In the genomic region with DNA sequence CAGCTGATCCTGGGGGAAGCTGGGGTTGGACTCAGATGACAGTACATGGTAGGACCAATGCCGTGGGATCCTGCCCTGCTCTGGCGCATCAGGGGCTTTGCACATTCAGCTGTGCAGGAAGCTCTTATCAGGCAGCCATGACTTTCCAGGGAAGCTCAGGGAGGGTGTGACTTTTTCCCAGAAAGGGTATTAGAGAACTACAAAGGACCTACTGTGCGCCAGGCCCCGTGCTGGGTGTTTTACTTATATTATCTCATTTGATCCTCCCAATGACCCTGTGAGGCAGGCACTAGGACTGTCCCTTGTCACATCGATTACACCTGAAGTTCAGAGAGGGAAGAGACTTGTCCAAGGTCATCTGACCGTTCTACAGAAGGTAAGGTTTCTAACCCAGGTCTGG, we compare ENCODE assay signal across 21 cellular contexts.
"Had no signal": no experiment of that assay in that cellular context is flagged by ENCODE, and none has a peak within 500 bp of the region (broad histone marks: within the 10 kb centered on the region; RNA-seq: fewer than 3 reads in every experiment).

No MANE protein-coding gene starts in this region.

- H3K27me3 ChIP-seq: gastrocnemius medialis, heart left ventricle, hepatocyte, left lung, right lobe of liver, thyroid gland had no signal

- H3K27ac Mint-ChIP-seq: natural killer cell, progenitor cell of endocrine pancreas, type B pancreatic cell had no signal

- H3K36me3 ChIP-seq: gastrocnemius medialis, heart left ventricle, left lung, lower lobe of right lung, right lobe of liver, thyroid gland had no signal

- H3K9me3 Mint-ChIP-seq: effector memory CD8-positive, alpha-beta T cell; natural killer cell; stimulated activated naive CD8-positive, alpha-beta T cell treated with anti-CD3 and anti-CD28 coated beads, Interleukin-15, amount 100 ng/mL, for 72 hours; type B pancreatic cell had no signal

- H3K36me3 Mint-ChIP-seq: natural killer cell had no signal

- H3K9me3 ChIP-seq: gastrocnemius medialis, heart left ventricle, left lung, lower lobe of right lung, right lobe of liver, thyroid gland had no signal

- DNase-seq: cerebellar nuclear complex; cortex of kidney; effector memory CD8-positive, alpha-beta T cell; foreskin fibroblast; gastrocnemius medialis; heart left ventricle; left cardiac atrium; left lung; lower lobe of right lung; natural killer cell; right lobe of liver; small intestine; stimulated activated CD4-positive, alpha-beta T cell treated with anti-CD3 and anti-CD28 coated beads, Interleukin-15, amount 100 ng/mL, for 24 hours; stimulated activated CD4-positive, alpha-beta T cell treated with anti-CD3 and anti-CD28 coated beads, Interleukin-2, amount 100 ng/mL, for 48 hours; stimulated activated naive CD4-positive, alpha-beta T cell; stimulated activated naive CD8-positive, alpha-beta T cell treated with anti-CD3 and anti-CD28 coated beads, Interleukin-15, amount 100 ng/mL, for 72 hours; thyroid gland had no signal

- H3K27me3 Mint-ChIP-seq: effector memory CD8-positive, alpha-beta T cell; stimulated activated naive CD8-positive, alpha-beta T cell treated with anti-CD3 and anti-CD28 coated beads, Interleukin-15, amount 100 ng/mL, for 72 hours; type B pancreatic cell had no signal

- H3K27ac ChIP-seq: gastrocnemius medialis, heart left ventricle, hepatocyte, left lung, lower lobe of right lung, parathyroid adenoma, right lobe of liver, thyroid gland had no signal

- H3K4me3 ChIP-seq: gastrocnemius medialis, heart left ventricle, hepatocyte, left lung, lower lobe of right lung, right lobe of liver, thyroid gland had no signal

- H3K4me1 ChIP-seq: gastrocnemius medialis, left lung, parathyroid adenoma, right lobe of liver, thyroid gland had no signal

- ATAC-seq: effector memory CD8-positive, alpha-beta T cell; gastrocnemius medialis; heart left ventricle; left cardiac atrium; left lung; lower lobe of right lung; natural killer cell; right lobe of liver; stimulated activated naive CD8-positive, alpha-beta T cell treated with anti-CD3 and anti-CD28 coated beads, Interleukin-15, amount 100 ng/mL, for 72 hours had no signal

- H3K4me3 Mint-ChIP-seq: effector memory CD8-positive, alpha-beta T cell; natural killer cell; stimulated activated naive CD8-positive, alpha-beta T cell treated with anti-CD3 and anti-CD28 coated beads, Interleukin-15, amount 100 ng/mL, for 72 hours; type B pancreatic cell had no signal
